Comparison of ENCODE assay signal across 18 cellular contexts in the genomic region with DNA sequence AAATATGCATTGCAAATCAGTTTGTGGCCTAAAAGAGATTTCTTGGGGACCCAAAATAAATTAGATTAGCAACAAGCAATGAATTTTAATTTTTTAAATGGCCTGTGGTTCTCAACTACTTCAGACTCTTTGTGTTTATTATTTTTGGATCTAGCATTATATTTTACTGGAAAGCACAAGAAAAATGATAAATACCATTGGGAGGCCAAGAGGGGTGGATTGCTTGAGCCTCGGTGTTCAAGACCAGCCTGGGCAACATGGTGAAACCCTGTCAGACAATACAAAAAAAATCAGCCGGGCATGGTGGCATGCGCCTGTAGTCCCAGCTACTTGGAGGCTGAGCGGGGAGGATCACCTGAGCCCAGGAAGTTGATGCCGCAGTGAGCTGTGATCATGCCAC. TPM values are rescaled to one million over a fixed set of nuclear protein-coding genes. Genes with fewer than 3 reads are reported as not detected.
A peak's percentile ranks its signal among the peaks of the same experiment; 100 is the strongest.
DNase-seq lines count a peak whose midpoint lies in the region; ATAC-seq, FAIRE-seq and TF ChIP-seq lines count a peak whose summit lies in the region.
"Had no signal": no experiment of that assay in that cellular context is flagged by ENCODE, and none has a peak within 500 bp of the region (broad histone marks: within the 10 kb centered on the region; RNA-seq: fewer than 3 reads in every experiment).

No MANE protein-coding gene starts in this region.

- H4K20me1 ChIP-seq in PC-9 (ENCODE audit: insufficient read depth) = no peaks in the 10 kb centered on the region

- H3K27ac ChIP-seq in PC-9 (peak overlapping the region; percentile 71), lower lobe of right lung (peak overlapping the region; percentile 71), upper lobe of left lung (peak overlapping the region; percentile 50 to 74 (median 73))
- H3K27ac ChIP-seq: parathyroid adenoma, SK-N-MC had no signal

- no peak for FAIRE-seq in D721Med (lab: Jason Lieb, UNC)

- no peaks in the 10 kb centered on the region; the same call in 1 of the 2 replicates for H3F3A ChIP-seq in PC-9 (ENCODE audit: insufficient read depth, low read depth)

- TF ChIP-seq POLR2A in upper lobe of left lung (IDR thresholded peaks at IDR 0.05) = no peak

- H3K4me3 Mint-ChIP-seq in activated T-cell treated with anti-CD3 and anti-CD28 coated beads, Interleukin-2, amount 50 U/mL, for 72 hours = no peak overlapping the region
- H3K4me3 Mint-ChIP-seq in activated T-helper 17 cell treated with anti-CD3 and anti-CD28 coated beads, Interleukin-2, amount 50 U/mL, for 72 hours = no peak overlapping the region
- H3K4me3 Mint-ChIP-seq: naive B cell had no signal

- no peak overlapping the region for H2AFZ ChIP-seq in PC-9
- H2AFZ ChIP-seq: parathyroid adenoma had no signal

- CTCF ChIA-PET in PC-9 (lab: Charles Lee) = interaction anchor here (0.7 kb wide), 1 partner anchor 16 kb away, joined by 4 read pairs; no protein-coding TSS in a partner anchor

- peaks cover 11% of the 10 kb centered on the region for H3K4me1 Mint-ChIP-seq in activated T-cell treated with anti-CD3 and anti-CD28 coated beads, Interleukin-2, amount 50 U/mL, for 72 hours (ENCODE audit: low read depth)
- no peaks in the 10 kb centered on the region for H3K4me1 Mint-ChIP-seq in activated T-helper 17 cell treated with anti-CD3 and anti-CD28 coated beads, Interleukin-2, amount 50 U/mL, for 72 hours
- H3K4me1 Mint-ChIP-seq: naive B cell had no signal

- peak overlapping the region; percentile 58; the same call in 1 of the 2 replicates for H3K4me2 ChIP-seq in PC-9

- ATAC-seq in lower lobe of right lung = peak in 1 of 2 donors; percentile 9
- ATAC-seq in upper lobe of left lung (ENCODE audit: low FRiP score in 2 of 2) = no peak
- no peak for ATAC-seq in activated T-cell treated with anti-CD3 and anti-CD28 coated beads, Interleukin-2, amount 50 U/mL, for 72 hours (replicated peaks in 1 of 2)
- ATAC-seq in activated T-helper 17 cell treated with anti-CD3 and anti-CD28 coated beads, Interleukin-2, amount 50 U/mL, for 72 hours (replicated peaks) = no peak

- no TSS peak for BruUV-seq in PC-9 (replicated peaks; lab: Mats Ljungman, UMichigan)

- H3K27me3 ChIP-seq in PC-9 (ENCODE audit: insufficient read depth, low read depth) = no peaks in the 10 kb centered on the region
- H3K27me3 ChIP-seq in lower lobe of right lung (ENCODE audit: low read depth) = no peaks in the 10 kb centered on the region
- no peaks in the 10 kb centered on the region for H3K27me3 ChIP-seq in upper lobe of left lung
- H3K27me3 ChIP-seq: sigmoid colon had no signal

- H3K9me2 ChIP-seq in PC-9 (ENCODE audit: insufficient read depth) = no peaks in the 10 kb centered on the region

- intact Hi-C loops in PC-9 (cut with micrococcal nuclease; ENCODE audit: unreplicated experiment) (no loop called here), lower lobe of right lung (cut with DNase I) (no loop called here)

- 93 to 96% methylated on average over 5 of the region's 5 CpGs for WGBS in upper lobe of left lung, 2 donors

- no peaks in the 10 kb centered on the region for H3K9me3 Mint-ChIP-seq in activated T-cell treated with anti-CD3 and anti-CD28 coated beads, Interleukin-2, amount 50 U/mL, for 72 hours
- no peaks in the 10 kb centered on the region for H3K9me3 Mint-ChIP-seq in activated T-helper 17 cell treated with anti-CD3 and anti-CD28 coated beads, Interleukin-2, amount 50 U/mL, for 72 hours
- H3K9me3 Mint-ChIP-seq: naive B cell had no signal

- H3K4me1 ChIP-seq in PC-9 (replicated peaks; ENCODE audit: insufficient read depth) (peaks cover 29% of the 10 kb centered on the region), lower lobe of right lung (peaks cover 15% of the 10 kb centered on the region), upper lobe of left lung (peaks cover 5 to 18% (median 12%) of the 10 kb centered on the region in 4 donors)
- H3K4me1 ChIP-seq: parathyroid adenoma had no signal

- peaks cover 0 to 7% of the 10 kb centered on the region in 2 donors for H3K36me3 Mint-ChIP-seq in activated T-cell treated with anti-CD3 and anti-CD28 coated beads, Interleukin-2, amount 50 U/mL, for 72 hours (ENCODE audit: insufficient read depth in 2 of 2)
- H3K36me3 Mint-ChIP-seq in activated T-helper 17 cell treated with anti-CD3 and anti-CD28 coated beads, Interleukin-2, amount 50 U/mL, for 72 hours (ENCODE audit: low read depth) = peaks cover 13% of the 10 kb centered on the region

- no peak for TF ChIP-seq CTCF in PC-9 (conservative IDR thresholded peaks at IDR 0.05)
- TF ChIP-seq CTCF in lower lobe of right lung (IDR thresholded peaks at IDR 0.05) = no peak
- TF ChIP-seq CTCF in upper lobe of left lung (IDR thresholded peaks at IDR 0.05) = no peak
- no peak for TF ChIP-seq CTCF in D721Med (IDR thresholded peaks at IDR 0.05; ENCODE audit: insufficient read depth, missing control alignments)

- H3K9me3 ChIP-seq in PC-9 (ENCODE audit: insufficient read depth, low read depth) (no peaks in the 10 kb centered on the region), lower lobe of right lung (no peaks in the 10 kb centered on the region), upper lobe of left lung (no peaks in the 10 kb centered on the region)
- H3K9me3 ChIP-seq: sigmoid colon had no signal

- DNase-seq in PC-9 = no peak
- DNase-seq in dedifferentiated amniotic fluid mesenchymal stem cell (ENCODE audit: extremely low spot score) = peak; percentile 22
- no peak for DNase-seq in lower lobe of right lung
- DNase-seq in upper lobe of left lung = no peak
- DNase-seq in activated T-cell treated with anti-CD3 and anti-CD28 coated beads, Interleukin-2, amount 50 U/mL, for 72 hours = no peak
- DNase-seq in D721Med (ENCODE audit: insufficient read length, low spot score) = no peak
- DNase-seq: activated CD4-positive, alpha-beta T cell treated with anti-CD3 and anti-CD28 coated beads for 4 hours; activated CD8-positive, alpha-beta memory T cell treated with anti-CD3 and anti-CD28 coated beads, Interleukin-2, amount 50 U/mL, for 48 hours; C1 segment of cervical spinal cord; DMS 273 treated with DMSO at 0.1 percent for 48 hours; head of caudate nucleus; naive B cell; NCI-H774; sigmoid colon; stimulated activated CD4-positive, alpha-beta T cell treated with anti-CD3 and anti-CD28 coated beads, Interleukin-2, amount 100 ng/mL, for 48 hours had no signal

- POLR2A ChIA-PET in PC-9 (lab: Charles Lee; ENCODE audit: unreplicated experiment) = interaction anchor here (0.6 kb wide), 2 partner anchors 15 to 27 kb away, joined by 5 to 6 read pairs; no protein-coding TSS in a partner anchor

- no peaks in the 10 kb centered on the region for H3K36me3 ChIP-seq in PC-9 (ENCODE audit: low read depth)
- H3K36me3 ChIP-seq in lower lobe of right lung = peaks cover 14% of the 10 kb centered on the region
- H3K36me3 ChIP-seq in upper lobe of left lung = peaks cover 0 to 13% (median 5%) of the 10 kb centered on the region in 4 donors

- TF ChIP-seq EP300 in upper lobe of left lung (IDR thresholded peaks at IDR 0.05) = no peak

- H3K4me3 ChIP-seq in PC-9 (no peak overlapping the region), lower lobe of right lung (no peak overlapping the region), upper lobe of left lung (no peak overlapping the region)
- H3K4me3 ChIP-seq: sigmoid colon, SK-N-MC had no signal

- H3K27ac Mint-ChIP-seq in activated T-cell treated with anti-CD3 and anti-CD28 coated beads, Interleukin-2, amount 50 U/mL, for 72 hours = no peak overlapping the region
- no peak overlapping the region for H3K27ac Mint-ChIP-seq in activated T-helper 17 cell treated with anti-CD3 and anti-CD28 coated beads, Interleukin-2, amount 50 U/mL, for 72 hours
- H3K27ac Mint-ChIP-seq: naive B cell had no signal

- H3K27me3 Mint-ChIP-seq in activated T-cell treated with anti-CD3 and anti-CD28 coated beads, Interleukin-2, amount 50 U/mL, for 72 hours (ENCODE audit: low read depth) = no peaks in the 10 kb centered on the region
- H3K27me3 Mint-ChIP-seq in activated T-helper 17 cell treated with anti-CD3 and anti-CD28 coated beads, Interleukin-2, amount 50 U/mL, for 72 hours = no peaks in the 10 kb centered on the region
- H3K27me3 Mint-ChIP-seq: naive B cell had no signal

- no peaks in the 10 kb centered on the region for H3K79me2 ChIP-seq in PC-9 (ENCODE audit: low read depth)
- H3K79me2 ChIP-seq: parathyroid adenoma had no signal

RNA-seq across cellular contexts. Expression of a gene that starts 13.6 kb away (rescaled TPM):
- total RNA-seq in PC-9 (2021) (13.4 and 17.1 TPM in 2 replicates), lower lobe of right lung (34.7 TPM), upper lobe of left lung (10 to 100 TPM; 18.4 to 31.5 (median 23.1) TPM)
- total RNA-seq in activated T-cell treated with anti-CD3 and anti-CD28 coated beads, Interleukin-2, amount 50 U/mL, for 72 hours = 10 to 100 TPM; 28.6 to 30.3 TPM
- 10 to 100 TPM; 20.3 to 26.0 TPM for total RNA-seq in activated T-helper 17 cell treated with anti-CD3 and anti-CD28 coated beads, Interleukin-2, amount 50 U/mL, for 72 hours

RNA-seq across cellular contexts. Expression of a gene that starts 22.0 kb away (rescaled TPM):
- total RNA-seq in PC-9 (2021) (59.7 and 77.0 TPM in 2 replicates), lower lobe of right lung (184 TPM), upper lobe of left lung (100 to 1,000 TPM in 3 of 6 donors, 10 to 100 TPM in 3; 30.3 to 165 (median 117) TPM)
- total RNA-seq in activated T-cell treated with anti-CD3 and anti-CD28 coated beads, Interleukin-2, amount 50 U/mL, for 72 hours = 100 to 1,000 TPM; 166 to 228 TPM
- total RNA-seq in activated T-helper 17 cell treated with anti-CD3 and anti-CD28 coated beads, Interleukin-2, amount 50 U/mL, for 72 hours = 100 to 1,000 TPM; 187 to 240 TPM

RNA-seq across cellular contexts. Expression of a gene that starts 54.1 kb away (rescaled TPM):
- 19.3 and 20.9 TPM in 2 replicates for total RNA-seq in PC-9 (2021)
- total RNA-seq in lower lobe of right lung = 72.7 TPM
- 10 to 100 TPM; 10.2 to 54.8 (median 39.2) TPM for total RNA-seq in upper lobe of left lung
- total RNA-seq in activated T-cell treated with anti-CD3 and anti-CD28 coated beads, Interleukin-2, amount 50 U/mL, for 72 hours = 100 to 1,000 TPM; 122 to 157 TPM
- total RNA-seq in activated T-helper 17 cell treated with anti-CD3 and anti-CD28 coated beads, Interleukin-2, amount 50 U/mL, for 72 hours = 100 to 1,000 TPM in 1 of 2 donors, 10 to 100 TPM in 1; 68.1 to 185 TPM
